ENCODE assay signal across 31 cellular contexts in genomic region chr1:176141449-176141848, GRCh38.
"Had no signal": no experiment of that assay in that cellular context is flagged by ENCODE, and none has a peak within 500 bp of the region (broad histone marks: within the 10 kb centered on the region; RNA-seq: fewer than 3 reads in every experiment).

No MANE protein-coding gene starts in this region.

- H3K4me1 ChIP-seq: ascending aorta, breast epithelium, colonic mucosa had no signal

- FAIRE-seq: endothelial cell of umbilical vein had no signal

- H3K9me3 ChIP-seq: ascending aorta, colonic mucosa had no signal

- H3K4me3 ChIP-seq: ascending aorta, breast epithelium, cardiac muscle cell, colonic mucosa had no signal

- H3K36me3 ChIP-seq: breast epithelium, cardiac muscle cell, colonic mucosa had no signal

- H3K27me3 ChIP-seq: ascending aorta, breast epithelium, cardiac muscle cell, colonic mucosa had no signal

- ATAC-seq: activated CD4-positive, alpha-beta T cell treated with anti-CD3 and anti-CD28 coated beads for 36 hours; activated CD8-positive, alpha-beta memory T cell treated with anti-CD3 and anti-CD28 coated beads, Interleukin-2, amount 10 ng/mL, durations not matched to agents 7 days and 5 days; activated CD8-positive, alpha-beta T cell treated with anti-CD3 and anti-CD28 coated beads, Interleukin-2, amount 10 ng/mL, durations not matched to agents 7 days and 5 days; activated naive CD4-positive, alpha-beta T cell treated with anti-CD3 and anti-CD28 coated beads, Interleukin-2, amount 50 U/mL, for 72 hours; esophagus mucosa had no signal

- H3K4me3 Mint-ChIP-seq: activated CD4-positive, alpha-beta memory T cell treated with anti-CD3 and anti-CD28 coated beads for 36 hours; activated CD4-positive, alpha-beta T cell treated with anti-CD3 and anti-CD28 coated beads for 36 hours; activated CD4-positive, alpha-beta T cell treated with anti-CD3 and anti-CD28 coated beads, Interleukin-2, amount 10 ng/mL, durations not matched to agents 24 days and 14 days; activated CD8-positive, alpha-beta memory T cell treated with anti-CD3 and anti-CD28 coated beads, Interleukin-2, amount 10 ng/mL, durations not matched to agents 7 days and 5 days; activated CD8-positive, alpha-beta T cell treated with anti-CD3 and anti-CD28 coated beads, Interleukin-2, amount 10 ng/mL, durations not matched to agents 7 days and 5 days; activated naive CD4-positive, alpha-beta T cell treated with anti-CD3 and anti-CD28 coated beads, Interleukin-2, amount 10 ng/mL, durations not matched to agents 7 days and 5 days; activated naive CD8-positive, alpha-beta T cell treated with anti-CD3 and anti-CD28 coated beads, Interleukin-2, amount 10 ng/mL, durations not matched to agents 7 days and 5 days; activated T-helper 1 cell treated with anti-CD3 and anti-CD28 coated beads, Interleukin-12 subunit alpha, Interleukin-12 subunit beta, Interleukin-2, Interleukin-4 antibody, amounts not matched to agents 30 ng/mL and 10 ng/mL and 1 ng/mL, durations not matched to agents 14 hours and 24 hours and 36 hours; brain had no signal

- H3K27ac Mint-ChIP-seq: activated CD4-positive, alpha-beta memory T cell treated with anti-CD3 and anti-CD28 coated beads for 36 hours; activated CD4-positive, alpha-beta T cell treated with anti-CD3 and anti-CD28 coated beads, Interleukin-2, amount 10 ng/mL, durations not matched to agents 24 days and 14 days; activated CD8-positive, alpha-beta memory T cell treated with anti-CD3 and anti-CD28 coated beads, Interleukin-2, amount 10 ng/mL, durations not matched to agents 7 days and 5 days; activated CD8-positive, alpha-beta T cell treated with anti-CD3 and anti-CD28 coated beads, Interleukin-2, amount 10 ng/mL, durations not matched to agents 7 days and 5 days; activated naive CD4-positive, alpha-beta T cell treated with anti-CD3 and anti-CD28 coated beads, Interleukin-2, amount 10 ng/mL, durations not matched to agents 7 days and 5 days; activated naive CD4-positive, alpha-beta T cell treated with anti-CD3 and anti-CD28 coated beads, Interleukin-2, amount 50 U/mL, for 72 hours; activated naive CD8-positive, alpha-beta T cell treated with anti-CD3 and anti-CD28 coated beads, Interleukin-2, amount 10 ng/mL, durations not matched to agents 7 days and 5 days; activated T-helper 1 cell treated with anti-CD3 and anti-CD28 coated beads, Interleukin-12 subunit alpha, Interleukin-12 subunit beta, Interleukin-2, Interleukin-4 antibody, amounts not matched to agents 30 ng/mL and 10 ng/mL and 1 ng/mL, durations not matched to agents 14 hours and 24 hours and 36 hours; activated T-helper 2 cell treated with anti-CD3 and anti-CD28 coated beads, Interferon-gamma antibody, Interleukin-2, Interleukin-4, amounts not matched to agents 10 μg/mL and 5 μg/mL and 100 μg/mL, durations not matched to agents 14 hours and 24 hours and 36 hours; brain had no signal

- H3K9me3 Mint-ChIP-seq: activated naive CD4-positive, alpha-beta T cell treated with anti-CD3 and anti-CD28 coated beads, Interleukin-2, amount 10 ng/mL, durations not matched to agents 7 days and 5 days; activated naive CD4-positive, alpha-beta T cell treated with anti-CD3 and anti-CD28 coated beads, Interleukin-2, amount 50 U/mL, for 72 hours had no signal

- H3K27ac ChIP-seq: ascending aorta, breast epithelium, cardiac muscle cell, colonic mucosa, epithelial cell of prostate had no signal

- H3K27me3 Mint-ChIP-seq: activated CD4-positive, alpha-beta memory T cell treated with anti-CD3 and anti-CD28 coated beads for 36 hours; activated CD4-positive, alpha-beta T cell treated with anti-CD3 and anti-CD28 coated beads for 36 hours; activated CD4-positive, alpha-beta T cell treated with anti-CD3 and anti-CD28 coated beads, Interleukin-2, amount 10 ng/mL, durations not matched to agents 24 days and 14 days; activated CD8-positive, alpha-beta memory T cell treated with anti-CD3 and anti-CD28 coated beads, Interleukin-2, amount 10 ng/mL, durations not matched to agents 7 days and 5 days; activated naive CD4-positive, alpha-beta T cell treated with anti-CD3 and anti-CD28 coated beads, Interleukin-2, amount 10 ng/mL, durations not matched to agents 7 days and 5 days; activated naive CD8-positive, alpha-beta T cell treated with anti-CD3 and anti-CD28 coated beads, Interleukin-2, amount 10 ng/mL, durations not matched to agents 7 days and 5 days; brain had no signal

- DNase-seq: activated CD4-positive, alpha-beta memory T cell treated with anti-CD3 and anti-CD28 coated beads for 36 hours; activated CD4-positive, alpha-beta T cell treated with anti-CD3 and anti-CD28 coated beads for 36 hours; activated CD4-positive, alpha-beta T cell treated with anti-CD3 and anti-CD28 coated beads, Interleukin-2, amount 10 ng/mL, durations not matched to agents 24 days and 14 days; activated CD4-positive, CD25-positive, alpha-beta regulatory T cell; activated CD4-positive, CD25-positive, alpha-beta regulatory T cell treated with anti-CD3 and anti-CD28 coated beads, Interleukin-2, amount 50 U/mL, for 72 hours; activated CD8-positive, alpha-beta memory T cell treated with anti-CD3 and anti-CD28 coated beads, Interleukin-2, amount 10 ng/mL, durations not matched to agents 7 days and 5 days; activated CD8-positive, alpha-beta memory T cell treated with anti-CD3 and anti-CD28 coated beads, Interleukin-2, amount 50 U/mL, for 4 hours; activated CD8-positive, alpha-beta T cell treated with anti-CD3 and anti-CD28 coated beads, Interleukin-2, amount 10 ng/mL, durations not matched to agents 7 days and 5 days; activated effector memory CD4-positive, alpha-beta T cell treated with anti-CD3 and anti-CD28 coated beads, Interleukin-2, amount 50 U/mL, for 16 hours; activated naive CD4-positive, alpha-beta T cell; activated naive CD4-positive, alpha-beta T cell treated with anti-CD3 and anti-CD28 coated beads, Interleukin-2, amount 10 ng/mL, durations not matched to agents 7 days and 5 days; activated naive CD8-positive, alpha-beta T cell treated with anti-CD3 and anti-CD28 coated beads, Interleukin-2, amount 10 ng/mL, durations not matched to agents 7 days and 5 days; activated T-cell treated with anti-CD3 and anti-CD28 coated beads, Interleukin-2, amount 50 U/mL, for 1 hour; activated T-cell treated with anti-CD3 and anti-CD28 coated beads, Interleukin-2, amount 50 U/mL, for 48 hours; central memory CD4-positive, alpha-beta T cell; cerebellar nuclear complex; colonic mucosa; effector CD8-positive, alpha-beta T cell; foreskin fibroblast; head of caudate nucleus; T-helper 2 cell had no signal

- H3K4me1 Mint-ChIP-seq: activated naive CD4-positive, alpha-beta T cell treated with anti-CD3 and anti-CD28 coated beads, Interleukin-2, amount 10 ng/mL, durations not matched to agents 7 days and 5 days had no signal
